ENCODE assay signal across 25 cellular contexts in the genomic region with DNA sequence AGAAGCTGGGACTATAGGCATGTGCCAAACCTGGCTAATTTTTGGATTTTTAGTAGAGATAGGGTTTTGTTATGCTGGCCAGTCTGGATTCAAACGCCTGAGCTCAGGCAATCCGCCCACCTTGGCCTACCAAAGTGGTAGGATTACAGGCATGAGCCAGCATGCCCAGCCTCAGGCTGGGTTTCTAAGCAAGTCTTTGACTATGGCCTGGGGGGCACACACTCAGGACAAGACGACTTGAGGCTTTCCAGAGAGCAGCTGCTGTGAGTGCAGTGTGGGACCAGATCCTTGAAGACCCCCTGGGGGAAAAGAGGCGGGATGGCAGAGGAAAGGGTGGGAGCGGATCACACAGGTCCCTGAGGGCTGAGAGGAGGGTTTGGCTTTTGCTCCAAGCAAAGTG.
"Had no signal": no experiment of that assay in that cellular context is flagged by ENCODE, and none has a peak within 500 bp of the region (broad histone marks: within the 10 kb centered on the region; RNA-seq: fewer than 3 reads in every experiment).

No MANE protein-coding gene starts in this region.

- H3K27ac ChIP-seq: pancreas, psoas muscle, spleen, thoracic aorta, upper lobe of left lung had no signal

- H3K27ac Mint-ChIP-seq: activated naive CD4-positive, alpha-beta T cell treated with anti-CD3 and anti-CD28 coated beads for 36 hours; activated naive CD8-positive, alpha-beta T cell treated with anti-CD3 and anti-CD28 coated beads, Interleukin-2, amount 10 ng/mL, durations not matched to agents 7 days and 5 days; activated T-cell treated with anti-CD3 and anti-CD28 coated beads, Interleukin-2, amount 50 U/mL, for 72 hours; dendritic cell treated with granulocyte-macrophage colony-stimulating factor and Interleukin-4, amounts not matched to agents 40 ng/mL and 50 ng/mL, for 4 days; natural killer cell; T-helper 2 cell treated with Interferon-gamma antibody and Interleukin-4, amounts not matched to agents 5 μg/mL and 100 μg/mL, for 36 hours had no signal

- H3K36me3 ChIP-seq: pancreas, right atrium auricular region, spleen, thoracic aorta, upper lobe of left lung had no signal

- H3K4me1 ChIP-seq: pancreas, psoas muscle had no signal

- H3K9me3 Mint-ChIP-seq: activated naive CD4-positive, alpha-beta T cell treated with anti-CD3 and anti-CD28 coated beads for 36 hours; activated naive CD8-positive, alpha-beta T cell treated with anti-CD3 and anti-CD28 coated beads, Interleukin-2, amount 10 ng/mL, durations not matched to agents 7 days and 5 days; activated T-cell treated with anti-CD3 and anti-CD28 coated beads, Interleukin-2, amount 50 U/mL, for 72 hours; dendritic cell treated with granulocyte-macrophage colony-stimulating factor and Interleukin-4, amounts not matched to agents 40 ng/mL and 50 ng/mL, for 4 days; natural killer cell; T-cell; T-helper 2 cell treated with Interferon-gamma antibody and Interleukin-4, amounts not matched to agents 5 μg/mL and 100 μg/mL, for 36 hours had no signal

- H3K27me3 ChIP-seq: right atrium auricular region had no signal

- FAIRE-seq: frontal cortex, pancreas, TTC549 had no signal

- H3K9me3 ChIP-seq: pancreas, psoas muscle, right atrium auricular region, spleen, thoracic aorta, upper lobe of left lung had no signal

- H3K4me3 Mint-ChIP-seq: activated naive CD4-positive, alpha-beta T cell treated with anti-CD3 and anti-CD28 coated beads for 36 hours; activated naive CD8-positive, alpha-beta T cell treated with anti-CD3 and anti-CD28 coated beads, Interleukin-2, amount 10 ng/mL, durations not matched to agents 7 days and 5 days; activated T-cell treated with anti-CD3 and anti-CD28 coated beads, Interleukin-2, amount 50 U/mL, for 72 hours; dendritic cell treated with granulocyte-macrophage colony-stimulating factor and Interleukin-4, amounts not matched to agents 40 ng/mL and 50 ng/mL, for 4 days; natural killer cell; T-cell; T-helper 2 cell treated with Interferon-gamma antibody and Interleukin-4, amounts not matched to agents 5 μg/mL and 100 μg/mL, for 36 hours had no signal

- H3K36me3 Mint-ChIP-seq: activated naive CD8-positive, alpha-beta T cell treated with anti-CD3 and anti-CD28 coated beads, Interleukin-2, amount 10 ng/mL, durations not matched to agents 7 days and 5 days; natural killer cell; T-cell had no signal

- ATAC-seq: activated T-cell treated with anti-CD3 and anti-CD28 coated beads, Interleukin-2, amount 50 U/mL, for 72 hours; left ventricle myocardium superior; natural killer cell; pancreas; psoas muscle; T-cell had no signal

- H3K4me1 Mint-ChIP-seq: natural killer cell had no signal

- H3K4me3 ChIP-seq: pancreas, psoas muscle, right atrium auricular region, spleen, thoracic aorta, upper lobe of left lung had no signal

- DNase-seq: activated CD4-positive, alpha-beta T cell treated with anti-CD3 and anti-CD28 coated beads for 1 hour; activated effector memory CD4-positive, alpha-beta T cell treated with Interleukin-2 at 50 U/mL for 16 hours; activated naive CD4-positive, alpha-beta T cell treated with anti-CD3 and anti-CD28 coated beads for 36 hours; activated naive CD8-positive, alpha-beta T cell treated with anti-CD3 and anti-CD28 coated beads, Interleukin-2, amount 10 ng/mL, durations not matched to agents 7 days and 5 days; activated T-cell treated with anti-CD3 and anti-CD28 coated beads, Interleukin-2, amount 50 U/mL, for 72 hours; amygdala; caudate nucleus; effector CD8-positive, alpha-beta T cell; hippocampal formation; left ventricle myocardium superior; midbrain; natural killer cell; pancreas; psoas muscle; spleen; stimulated activated CD4-positive, alpha-beta T cell treated with anti-CD3 and anti-CD28 coated beads, Interleukin-4, amount 100 ng/mL, for 24 hours; stimulated activated naive CD4-positive, alpha-beta T cell treated with Interleukin-2 at 50 U/mL for 16 hours; T-cell; upper lobe of left lung had no signal
